ENCODE assay signal across 8 cellular contexts in the genomic region with DNA sequence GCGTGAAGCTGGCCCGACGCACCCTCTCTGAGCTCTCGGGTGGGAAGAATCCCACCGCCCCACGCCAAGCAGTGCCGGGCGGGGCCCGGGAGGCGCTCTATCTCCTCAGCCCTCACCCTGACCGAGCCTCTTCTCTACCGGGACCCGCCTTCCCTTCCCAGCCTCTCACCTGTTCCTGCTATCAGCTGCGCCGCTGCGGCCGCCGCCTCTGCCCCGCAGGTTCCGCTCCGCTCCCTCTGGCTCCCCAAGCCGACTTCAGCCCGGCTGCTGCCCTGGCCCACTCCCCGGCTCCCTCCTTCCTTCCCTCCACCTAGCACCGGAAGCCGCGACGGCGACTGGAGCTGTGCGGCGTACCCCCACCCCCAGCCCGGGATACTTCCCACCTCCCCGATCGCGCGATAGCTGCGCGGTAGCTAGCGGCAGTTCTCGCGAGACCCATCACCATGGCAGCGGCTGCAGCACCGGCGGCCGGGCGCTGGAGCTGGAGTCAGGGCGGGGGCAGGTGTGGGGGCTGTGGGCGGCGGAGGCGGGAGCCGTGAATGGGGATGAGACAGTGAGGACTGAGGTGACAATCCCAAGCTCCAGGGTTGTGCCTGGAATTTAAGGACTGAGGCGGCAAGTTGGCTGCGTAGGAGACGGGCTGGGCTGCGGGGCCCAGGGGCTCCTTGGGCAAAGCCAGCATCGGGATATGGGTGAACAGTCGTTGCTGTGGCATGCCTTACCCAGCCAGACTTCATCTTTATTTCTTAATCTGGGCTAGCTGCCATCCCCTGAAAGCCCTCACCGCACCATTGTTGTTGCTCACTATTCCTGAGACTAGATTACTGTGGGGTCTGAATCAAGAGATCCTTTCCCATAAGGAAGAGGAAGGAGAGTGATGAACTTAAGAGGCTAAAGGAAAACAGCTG.
A peak's percentile ranks its signal among the peaks of the same experiment; 100 is the strongest.
DNase-seq lines count a peak whose midpoint lies in the region; ATAC-seq and TF ChIP-seq lines count a peak whose summit lies in the region.

Gene ARF3 (minus strand): TSS at position 347 of the 908 bp plus-strand sequence. CDS start 16,392 bp downstream, outside the sequence.

- peak; percentile 89 for DNase-seq in AG10803 (ENCODE audit: low read depth)
- DNase-seq in NCI-H524 treated with DMSO at 0.1 percent for 48 hours (lab: John Stamatoyannopoulos, UW) = peak; percentile 45
- peak; percentile 95 for DNase-seq in activated CD4-positive, alpha-beta T cell treated with anti-CD3 and anti-CD28 coated beads for 48 hours
- DNase-seq in stimulated activated CD4-positive, alpha-beta T cell treated with anti-CD3 and anti-CD28 coated beads, Interleukin-1b, Interleukin-23, amount 100 ng/mL, for 24 hours (ENCODE audit: low read depth in 4 of 4, low spot score in 1 of 4) = peak; percentile 79 to 91 (median 88)

- peak; percentile 78 for TF ChIP-seq POLR2A in GM19099 (IDR thresholded peaks at IDR 0.05; ENCODE audit: extremely low read depth, insufficient read length, low read depth)

- ATAC-seq in HG03439 (IDR thresholded peaks at IDR 0.05; ENCODE audit: unreplicated experiment) = peak; percentile 89

- no peaks in the 10 kb centered on the region for H3K27me3 ChIP-seq in layer of hippocampus (ENCODE audit: control insufficient read depth, insufficient read depth, low read length)

- H3K4me3 ChIP-seq in AG10803 (ENCODE audit: low read length) = peak within 1 kb of the TSS; percentile 94

- H3K27ac ChIP-seq in cingulate gyrus (ENCODE audit: low read depth, low read length) (peak within 1 kb of the TSS; percentile 84), layer of hippocampus (ENCODE audit: low read depth, low read length) (peak within 1 kb of the TSS; percentile 57)

- TF ChIP-seq CTCF in AG10803 (conservative IDR thresholded peaks at IDR 0.05; ENCODE audit: low read length) = no peak

Comparison
In these comparisons a context has a peak if more than half of its experiments do, and no peak if none do; other contexts are left out.
1. Peak in every context shown above with its lines: DNase-seq, ATAC-seq, H3K4me3 ChIP-seq and H3K27ac ChIP-seq.
2. DNase-seq: peak in every context shown above with its lines; median percentile 95 in activated CD4-positive, alpha-beta T cell treated with anti-CD3 and anti-CD28 coated beads for 48 hours; 89 in AG10803; 88 in stimulated activated CD4-positive, alpha-beta T cell treated with anti-CD3 and anti-CD28 coated beads, Interleukin-1b, Interleukin-23, amount 100 ng/mL, for 24 hours; 45 in NCI-H524 treated with DMSO at 0.1 percent for 48 hours.